12 cellular contexts compared by ENCODE assay signal in the genomic region with DNA sequence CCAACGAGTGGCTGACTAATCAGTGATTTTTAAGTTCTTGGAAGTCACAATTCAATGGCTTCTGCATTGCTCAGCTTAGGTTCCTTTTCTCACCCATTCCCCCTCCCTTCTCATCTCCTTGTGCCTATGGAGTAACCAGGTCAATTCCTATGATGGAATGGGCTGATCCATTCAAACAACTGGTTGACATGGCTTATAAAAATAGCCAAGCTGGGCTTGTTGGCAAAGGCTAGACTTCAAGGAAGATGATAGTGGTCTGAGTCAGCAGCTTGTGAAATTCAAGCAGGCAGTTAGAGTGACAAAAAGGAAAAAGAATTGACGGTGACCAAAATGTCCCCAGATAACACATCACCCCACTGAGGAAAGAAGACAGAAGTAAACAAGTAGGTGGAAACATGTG.
DNase-seq lines count a peak whose midpoint lies in the region; ATAC-seq, FAIRE-seq and TF ChIP-seq lines count a peak whose summit lies in the region.
"Had no signal": no experiment of that assay in that cellular context is flagged by ENCODE, and none has a peak within 500 bp of the region (broad histone marks: within the 10 kb centered on the region; RNA-seq: fewer than 3 reads in every experiment).

No MANE protein-coding gene starts in this region.

- TF ChIP-seq CTCF in AG09319 (IDR thresholded peaks at IDR 0.05; ENCODE audit: low read depth, low read length) (no peak), astrocyte (IDR thresholded peaks at IDR 0.05; ENCODE audit: insufficient read depth, low read depth, low read length) (no peak), right lobe of liver (IDR thresholded peaks at IDR 0.05) (no peak), thyroid gland (IDR thresholded peaks at IDR 0.05) (no peak)

- H4K20me1 ChIP-seq in astrocyte (ENCODE audit: insufficient read depth, low read length) = no peaks in the 10 kb centered on the region

- H3K27ac ChIP-seq in astrocyte (ENCODE audit: low read depth, low read length) (no peak overlapping the region), right lobe of liver (peak overlapping the region in 2 of 3 donors; percentile 80 to 90), thyroid gland (no peak overlapping the region)

- H3K4me1 Mint-ChIP-seq in astrocyte (ENCODE audit: low read depth, unreplicated experiment) (peaks cover 31% of the 10 kb centered on the region), T-helper 17 cell (no peaks in the 10 kb centered on the region)
- no peaks in the 10 kb centered on the region for H3K4me1 Mint-ChIP-seq in activated CD8-positive, alpha-beta memory T cell treated with anti-CD3 and anti-CD28 coated beads, Interleukin-2, amount 10 ng/mL, durations not matched to agents 7 days and 5 days

- no peaks in the 10 kb centered on the region for H3K36me3 ChIP-seq in astrocyte (ENCODE audit: insufficient read depth, low read length)
- no peaks in the 10 kb centered on the region for H3K36me3 ChIP-seq in right lobe of liver
- H3K36me3 ChIP-seq in thyroid gland = no peaks in the 10 kb centered on the region

- peak; percentile 92 for FAIRE-seq in astrocyte (lab: Jason Lieb, UNC)

- H3K27me3 Mint-ChIP-seq in astrocyte (ENCODE audit: low read depth, unreplicated experiment) (no peaks in the 10 kb centered on the region), T-helper 17 cell (peaks cover 38% of the 10 kb centered on the region)
- peaks cover 15% of the 10 kb centered on the region for H3K27me3 Mint-ChIP-seq in activated CD8-positive, alpha-beta memory T cell treated with anti-CD3 and anti-CD28 coated beads, Interleukin-2, amount 10 ng/mL, durations not matched to agents 7 days and 5 days

- no peak for TF ChIP-seq POLR2A in right lobe of liver (IDR thresholded peaks at IDR 0.05)
- TF ChIP-seq POLR2A in thyroid gland (IDR thresholded peaks at IDR 0.05) = no peak

- CTCF ChIA-PET in activated CD8-positive, alpha-beta memory T cell treated with anti-CD3 and anti-CD28 coated beads, Interleukin-2, amount 10 ng/mL, durations not matched to agents 7 days and 5 days (lab: Charles Lee) = interaction anchor here (1.6 kb wide), 1 partner anchor 14 kb away, joined by 6 read pairs; no protein-coding TSS in a partner anchor

- H3K9me3 ChIP-seq in astrocyte (ENCODE audit: insufficient read depth, low read depth, low read length) (no peaks in the 10 kb centered on the region), right lobe of liver (no peaks in the 10 kb centered on the region), T-helper 17 cell (ENCODE audit: control insufficient read depth, low read length, poor library complexity, severe bottlenecking) (no peaks in the 10 kb centered on the region), thyroid gland (no peaks in the 10 kb centered on the region)

- no peaks in the 10 kb centered on the region for H3K79me2 ChIP-seq in astrocyte (ENCODE audit: insufficient read depth, low read length)

- H3K4me3 ChIP-seq in astrocyte (ENCODE audit: insufficient read depth, low read depth, low read length) (no peak overlapping the region), right lobe of liver (no peak overlapping the region), thyroid gland (replicated peaks in 1 of 3) (no peak overlapping the region)

- H3K4me3 Mint-ChIP-seq in astrocyte (ENCODE audit: unreplicated experiment) = no peak overlapping the region
- H3K4me3 Mint-ChIP-seq in T-helper 17 cell = no peak overlapping the region
- no peak overlapping the region for H3K4me3 Mint-ChIP-seq in activated CD8-positive, alpha-beta memory T cell treated with anti-CD3 and anti-CD28 coated beads, Interleukin-2, amount 10 ng/mL, durations not matched to agents 7 days and 5 days
- H3K4me3 Mint-ChIP-seq: activated T-cell treated with anti-CD3 and anti-CD28 coated beads, Interleukin-2, amount 50 U/mL, for 24 hours; CD4-positive, alpha-beta T cell had no signal

- no peaks in the 10 kb centered on the region for H3K36me3 Mint-ChIP-seq in astrocyte (ENCODE audit: low read depth, unreplicated experiment)
- no peaks in the 10 kb centered on the region for H3K36me3 Mint-ChIP-seq in T-helper 17 cell (ENCODE audit: low read depth)
- H3K36me3 Mint-ChIP-seq in activated CD8-positive, alpha-beta memory T cell treated with anti-CD3 and anti-CD28 coated beads, Interleukin-2, amount 10 ng/mL, durations not matched to agents 7 days and 5 days = no peaks in the 10 kb centered on the region

- H3K27ac Mint-ChIP-seq in astrocyte (ENCODE audit: unreplicated experiment) (no peak overlapping the region), T-helper 17 cell (no peak overlapping the region)
- no peak overlapping the region for H3K27ac Mint-ChIP-seq in activated CD8-positive, alpha-beta memory T cell treated with anti-CD3 and anti-CD28 coated beads, Interleukin-2, amount 10 ng/mL, durations not matched to agents 7 days and 5 days
- H3K27ac Mint-ChIP-seq: activated T-cell treated with anti-CD3 and anti-CD28 coated beads, Interleukin-2, amount 50 U/mL, for 24 hours; CD4-positive, alpha-beta T cell had no signal

- H3K9ac ChIP-seq in astrocyte (ENCODE audit: low read length) = no peak overlapping the region

- H2AFZ ChIP-seq in astrocyte (ENCODE audit: low read depth, low read length) = no peak overlapping the region

- H3K4me2 ChIP-seq in astrocyte (ENCODE audit: low read length) = peak overlapping the region; percentile 6

- 16% methylated on average over 2 of the region's 2 CpGs for WGBS in right lobe of liver (ENCODE audit: insufficient coverage, low coverage, low lambda C conversion rate, missing lambda C conversion rate)
- 33 to 38% methylated on average over 2 of the region's 2 CpGs for WGBS in thyroid gland, 2 donors

- H3K9me3 Mint-ChIP-seq in astrocyte (ENCODE audit: unreplicated experiment) = no peaks in the 10 kb centered on the region
- no peaks in the 10 kb centered on the region for H3K9me3 Mint-ChIP-seq in activated CD8-positive, alpha-beta memory T cell treated with anti-CD3 and anti-CD28 coated beads, Interleukin-2, amount 10 ng/mL, durations not matched to agents 7 days and 5 days (ENCODE audit: low read depth)
- H3K9me3 Mint-ChIP-seq: activated T-cell treated with anti-CD3 and anti-CD28 coated beads, Interleukin-2, amount 50 U/mL, for 24 hours; CD4-positive, alpha-beta T cell had no signal

- ATAC-seq in right lobe of liver (peak in 2 of 4 donors; percentile 3 to 32), T-helper 17 cell (no peak)
- no peak for ATAC-seq in activated CD8-positive, alpha-beta memory T cell treated with anti-CD3 and anti-CD28 coated beads, Interleukin-2, amount 10 ng/mL, durations not matched to agents 7 days and 5 days

- DNase-seq in AG09319 (ENCODE audit: extremely low read depth, low read depth) = peak; percentile 38
- DNase-seq in M059J (ENCODE audit: low read depth) = peak; percentile 96
- DNase-seq in astrocyte (ENCODE audit: low read depth) = peak; percentile 79
- no peak for DNase-seq in right lobe of liver
- no peak for DNase-seq in T-helper 17 cell
- no peak for DNase-seq in KG1 (lab: John Stamatoyannopoulos, UW)
- no peak for DNase-seq in activated CD8-positive, alpha-beta memory T cell treated with anti-CD3 and anti-CD28 coated beads, Interleukin-2, amount 10 ng/mL, durations not matched to agents 7 days and 5 days
- DNase-seq in thyroid gland = no peak
- DNase-seq: activated T-cell treated with anti-CD3 and anti-CD28 coated beads, Interleukin-2, amount 50 U/mL, for 24 hours; CD4-positive, alpha-beta T cell; cerebellar nuclear complex; NCI-H1436 treated with DMSO at 0.1 percent for 48 hours had no signal

- intact Hi-C loops in right lobe of liver (cut with DNase I) (no loop called here), thyroid gland (cut with DNase I) (no loop called here)

- peaks cover 16% of the 10 kb centered on the region for H3K4me1 ChIP-seq in astrocyte (ENCODE audit: insufficient read depth, low read length)
- peaks cover 0 to 33% (median 16%) of the 10 kb centered on the region in 4 donors for H3K4me1 ChIP-seq in right lobe of liver
- H3K4me1 ChIP-seq in thyroid gland = peaks cover 0 to 5% of the 10 kb centered on the region in 2 donors

- no peaks in the 10 kb centered on the region for H3K27me3 ChIP-seq in astrocyte (ENCODE audit: insufficient read depth, low read length)
- H3K27me3 ChIP-seq in right lobe of liver = no peaks in the 10 kb centered on the region
- H3K27me3 ChIP-seq in thyroid gland = no peaks in the 10 kb centered on the region

Comparison
In these comparisons a context has a peak if more than half of its experiments do, and no peak if none do; other contexts are left out.
1. DNase-seq: peak in AG09319 (single experiment), M059J (single experiment) and astrocyte (single experiment); none in right lobe of liver (0 of 3), T-helper 17 cell (0 of 3), KG1 (single experiment), activated CD8-positive, alpha-beta memory T cell treated with anti-CD3 and anti-CD28 coated beads, Interleukin-2, amount 10 ng/mL, durations not matched to agents 7 days and 5 days (single experiment) and thyroid gland (0 of 2).
2. H3K27ac ChIP-seq: peak in right lobe of liver (2 of 3); none in astrocyte (single experiment) and thyroid gland (0 of 3).